1 cellular context compared by ENCODE assay signal in the genomic region with DNA sequence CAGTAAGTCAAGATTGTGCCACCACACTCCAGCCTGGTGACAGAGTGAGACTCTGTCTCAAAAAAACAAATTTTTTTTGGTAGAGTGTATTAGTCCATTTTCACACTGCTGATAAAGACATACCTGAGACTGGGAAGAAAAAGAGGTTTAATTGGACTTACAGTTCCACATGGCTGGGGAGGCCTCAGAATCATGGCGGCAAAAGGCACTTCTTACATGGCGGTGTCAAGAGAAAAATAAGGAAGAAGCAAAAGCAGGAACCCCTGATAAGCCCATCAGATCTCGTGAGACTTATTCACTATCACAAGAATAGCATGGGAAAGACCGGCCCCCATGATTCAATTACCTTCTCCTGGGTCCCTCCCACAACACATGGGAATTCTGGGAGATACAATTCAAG.
TF ChIP-seq lines count a peak whose summit lies in the region.

No MANE protein-coding gene starts in this region.

TF ChIP-seq in K562, 482 proteins besides CTCF, POLR2A, EP300 and RAD21:
- TF ChIP-seq, protein P1, sequence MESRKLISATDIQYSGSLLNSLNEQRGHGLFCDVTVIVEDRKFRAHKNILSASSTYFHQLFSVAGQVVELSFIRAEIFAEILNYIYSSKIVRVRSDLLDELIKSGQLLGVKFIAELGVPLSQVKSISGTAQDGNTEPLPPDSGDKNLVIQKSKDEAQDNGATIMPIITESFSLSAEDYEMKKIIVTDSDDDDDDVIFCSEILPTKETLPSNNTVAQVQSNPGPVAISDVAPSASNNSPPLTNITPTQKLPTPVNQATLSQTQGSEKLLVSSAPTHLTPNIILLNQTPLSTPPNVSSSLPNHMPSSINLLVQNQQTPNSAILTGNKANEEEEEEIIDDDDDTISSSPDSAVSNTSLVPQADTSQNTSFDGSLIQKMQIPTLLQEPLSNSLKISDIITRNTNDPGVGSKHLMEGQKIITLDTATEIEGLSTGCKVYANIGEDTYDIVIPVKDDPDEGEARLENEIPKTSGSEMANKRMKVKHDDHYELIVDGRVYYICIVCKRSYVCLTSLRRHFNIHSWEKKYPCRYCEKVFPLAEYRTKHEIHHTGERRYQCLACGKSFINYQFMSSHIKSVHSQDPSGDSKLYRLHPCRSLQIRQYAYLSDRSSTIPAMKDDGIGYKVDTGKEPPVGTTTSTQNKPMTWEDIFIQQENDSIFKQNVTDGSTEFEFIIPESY (CRISPR knock-in tag; IDR thresholded peaks at IDR 0.05): peak; percentile 84
- TF ChIP-seq ZNF766 (CRISPR knock-in tag; conservative IDR thresholded peaks at IDR 0.05) (peak; percentile 65; the same call in 1 of the 2 replicates), CC2D1A (IDR thresholded peaks at IDR 0.05) (0 out of 2 replicates have a peak, but pooled peaks have one; percentile 12)
TF ChIP-seq in K562: peak in this region for 3; not testable (repeated sequence) for 479.
